ENCODE assay signal across 18 cellular contexts in the genomic region with DNA sequence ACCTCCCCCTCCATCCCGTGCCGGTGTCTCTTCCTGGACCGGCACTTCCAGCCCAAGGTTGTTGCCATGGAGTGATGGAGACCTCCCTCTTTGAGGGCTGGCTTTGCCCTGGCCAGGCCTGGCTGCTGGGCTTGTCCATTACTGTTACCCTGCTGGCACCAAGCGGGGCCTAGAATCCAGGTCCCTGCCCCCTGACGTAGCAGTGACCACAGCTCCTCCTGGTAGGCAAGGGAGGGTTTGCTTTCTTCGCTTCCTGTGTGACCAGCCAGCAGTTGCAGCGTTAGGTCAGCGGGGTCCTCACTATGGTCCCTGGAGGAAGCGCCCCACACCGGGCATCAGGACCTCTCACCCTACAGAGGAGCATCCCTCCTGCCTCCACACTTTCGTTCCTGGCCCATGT.
"Had no signal": no experiment of that assay in that cellular context is flagged by ENCODE, and none has a peak within 500 bp of the region (broad histone marks: within the 10 kb centered on the region; RNA-seq: fewer than 3 reads in every experiment).

No MANE protein-coding gene starts in this region.

- H3K4me1 ChIP-seq: gastrocnemius medialis had no signal

- H3K27me3 ChIP-seq: tibial nerve, vagina had no signal

- ATAC-seq: activated CD8-positive, alpha-beta T cell treated with anti-CD3 and anti-CD28 coated beads, Interleukin-2, amount 10 ng/mL, durations not matched to agents 7 days and 5 days; activated T-helper 17 cell treated with anti-CD3 and anti-CD28 coated beads, Interleukin-2, amount 50 U/mL, for 72 hours; gastrocnemius medialis; left lung; stimulated activated naive CD8-positive, alpha-beta T cell treated with anti-CD3 and anti-CD28 coated beads, Interleukin-15, amount 100 ng/mL, for 72 hours had no signal

- H3K4me2 ChIP-seq: SK-N-SH had no signal

- H3K36me3 ChIP-seq: esophagus squamous epithelium, gastrocnemius medialis, left lung, tibial nerve, vagina had no signal

- DNase-seq: activated CD4-positive, alpha-beta T cell treated with anti-CD3 and anti-CD28 coated beads, Interleukin-2, amount 50 U/mL, for 1 hour; activated CD4-positive, CD25-positive, alpha-beta regulatory T cell treated with anti-CD3 and anti-CD28 coated beads, Interleukin-2, amount 50 U/mL, for 72 hours; activated CD8-positive, alpha-beta T cell treated with anti-CD3 and anti-CD28 coated beads, Interleukin-2, amount 10 ng/mL, durations not matched to agents 7 days and 5 days; amniotic stem cell; cortex of kidney; endodermal cell; esophagus squamous epithelium; hypothalamus; mammary epithelial cell; occipital lobe; SK-N-SH; stimulated activated CD4-positive, alpha-beta T cell treated with anti-CD3 and anti-CD28 coated beads, Interleukin-4, amount 100 ng/mL, for 1 hour; stimulated activated naive CD8-positive, alpha-beta T cell treated with anti-CD3 and anti-CD28 coated beads, Interleukin-15, amount 100 ng/mL, for 72 hours had no signal

- H3K9ac ChIP-seq: SK-N-SH had no signal

- H3K27ac ChIP-seq: esophagus squamous epithelium, gastrocnemius medialis, left lung, tibial nerve, vagina had no signal

- H3K4me3 ChIP-seq: esophagus squamous epithelium, gastrocnemius medialis, left lung, tibial nerve, vagina had no signal

- H3K9me3 ChIP-seq: esophagus squamous epithelium, gastrocnemius medialis, left lung, SK-N-SH, tibial nerve, vagina had no signal
